ENCODE assay signal across 16 cellular contexts in the genomic region with DNA sequence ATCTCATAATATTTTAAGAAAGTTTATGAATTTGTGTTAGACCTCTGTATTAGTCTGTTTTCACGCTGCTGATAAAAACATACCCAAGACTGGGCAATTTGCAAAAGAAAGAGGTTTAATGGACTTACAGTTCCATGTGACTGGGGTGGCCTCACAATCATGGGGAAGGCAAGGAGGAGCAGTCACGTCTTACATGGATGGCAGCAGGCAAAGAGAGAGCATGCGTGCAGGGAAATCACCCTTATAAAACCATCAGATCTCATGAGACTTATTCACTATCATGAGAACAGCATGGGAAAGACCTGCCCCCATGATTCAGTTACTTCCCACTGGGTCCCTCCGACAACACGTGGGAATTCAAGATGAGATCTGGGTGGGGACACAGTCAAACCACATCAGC. TPM values are rescaled to one million over a fixed set of nuclear protein-coding genes. Genes with fewer than 3 reads are reported as not detected.
"Had no signal": no experiment of that assay in that cellular context is flagged by ENCODE, and none has a peak within 500 bp of the region (broad histone marks: within the 10 kb centered on the region; RNA-seq: fewer than 3 reads in every experiment).

No MANE protein-coding gene starts in this region.

RNA-seq across cellular contexts. Expression of gene ADGRG4, which starts 14.4 kb away (rescaled TPM):
- total RNA-seq: kidney epithelial cell; left ventricle myocardium inferior; left ventricle myocardium superior; liver; lower leg skin; lung microvascular endothelial cell; mesothelial cell of epicardium; mononuclear cell; mucosa of gallbladder; myocyte; naive thymus-derived CD4-positive, alpha-beta T cell had no signal
- polyA plus RNA-seq: hepatocyte; immature natural killer cell; keratinocyte; lung; mammary epithelial cell; naive thymus-derived CD4-positive, alpha-beta T cell had no signal
